In the genomic region with DNA sequence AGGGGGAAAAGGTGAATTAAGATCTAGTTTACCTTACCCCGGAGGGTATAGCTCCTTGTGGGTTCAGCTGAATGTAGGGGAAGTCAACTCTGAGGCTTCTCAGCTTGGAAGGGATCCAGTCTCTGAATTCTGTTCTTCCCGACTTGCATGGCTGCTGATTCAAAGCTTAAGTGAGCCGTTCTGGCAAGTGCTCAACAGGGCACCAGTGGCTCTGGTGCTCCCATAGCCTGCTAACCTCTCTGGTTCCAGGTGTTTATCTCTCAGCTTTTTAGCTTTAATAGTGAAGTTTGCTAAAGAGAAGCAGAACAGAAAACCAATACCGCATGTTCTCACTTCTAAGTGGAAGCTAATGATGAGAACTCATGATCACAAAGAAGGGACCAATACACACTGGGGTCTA, we compare ENCODE assay signal across 20 cellular contexts. TPM values are rescaled to one million over a fixed set of nuclear protein-coding genes. Genes with fewer than 3 reads are reported as not detected.
DNase-seq lines count a peak whose midpoint lies in the region; ATAC-seq and TF ChIP-seq lines count a peak whose summit lies in the region.
"Had no signal": no experiment of that assay in that cellular context is flagged by ENCODE, and none has a peak within 500 bp of the region (broad histone marks: within the 10 kb centered on the region; RNA-seq: fewer than 3 reads in every experiment).

No MANE protein-coding gene starts in this region.

- no peak for ATAC-seq in HG03280 (IDR thresholded peaks at IDR 0.05; ENCODE audit: unreplicated experiment)

- H3K27ac Mint-ChIP-seq in MCF 10A (ENCODE audit: low read depth, unreplicated experiment) = no peak overlapping the region

- TF ChIP-seq POLR2A in breast epithelium (IDR thresholded peaks at IDR 0.05) = no peak

- H3K4me3 ChIP-seq in breast epithelium = no peak overlapping the region
- no peak overlapping the region for H3K4me3 ChIP-seq in fibroblast of the aortic adventitia (ENCODE audit: low read depth, low read length)
- H3K4me3 ChIP-seq: BLaER1 treated with 17β-estradiol and CSF1 and Interleukin-3, amounts not matched to agents 10 nM and 100 nM had no signal

- POLR2A ChIA-PET in MCF 10A (lab: Yijun Ruan, JAX) = interaction anchor here (0.6 to 1.4 kb wide), 2 partner anchors 15 to 1084 kb away, joined by 3 read pairs; no protein-coding TSS in a partner anchor

- DNase-seq in MCF 10A (ENCODE audit: unreplicated experiment) = peak; percentile 27
- DNase-seq in breast epithelium (ENCODE audit: low spot score in 2 of 2) = no peak
- DNase-seq in RPMI7951 (ENCODE audit: low read depth) = peak; percentile 24
- peak; percentile 4 for DNase-seq in fibroblast of the aortic adventitia (ENCODE audit: low read depth)
- DNase-seq in NCI-H1105 (lab: John Stamatoyannopoulos, UW) = no peak
- no peak for DNase-seq in activated CD4-positive, CD25-positive, alpha-beta regulatory T cell (lab: John Stamatoyannopoulos, UW)
- DNase-seq in posterior vena cava (ENCODE audit: low spot score) = no peak
- DNase-seq: GF-D8, H7, IMR-90, Kasumi-1, MV-4-11, NCI-H1436, NCI-H2029, NCI-H524 treated with DMSO at 0.1 percent for 48 hours, SHP77, SK-N-SH had no signal

- TF ChIP-seq CTCF in MCF 10A (IDR thresholded peaks at IDR 0.05; ENCODE audit: unreplicated experiment) (no peak), breast epithelium (IDR thresholded peaks at IDR 0.05) (no peak), fibroblast of the aortic adventitia (IDR thresholded peaks at IDR 0.05; ENCODE audit: insufficient read depth, low read length) (no peak)

- no peaks in the 10 kb centered on the region for H3K36me3 Mint-ChIP-seq in MCF 10A (ENCODE audit: insufficient read depth, unreplicated experiment)

- no peaks in the 10 kb centered on the region for H3K4me1 Mint-ChIP-seq in MCF 10A (ENCODE audit: insufficient read depth, unreplicated experiment)

- BruUV-seq in MCF 10A (replicated peaks; lab: Mats Ljungman, UMichigan) = no TSS peak

- no peak overlapping the region for H3K27ac ChIP-seq in breast epithelium
- H3K27ac ChIP-seq: BLaER1 treated with 17β-estradiol and CSF1 and Interleukin-3, amounts not matched to agents 10 nM and 100 nM had no signal

- H3K27me3 ChIP-seq in breast epithelium = no peaks in the 10 kb centered on the region
- H3K27me3 ChIP-seq: BLaER1 treated with 17β-estradiol and CSF1 and Interleukin-3, amounts not matched to agents 10 nM and 100 nM had no signal

- intact Hi-C loops in MCF 10A (cut with micrococcal nuclease) (loop anchor here (10.0 kb wide), 1 partner anchor 349 kb away; a partner anchor contains a TSS), breast epithelium (cut with DNase I; ENCODE audit: low total_unique reads) (no loop called here), posterior vena cava (cut with DNase I) (no loop called here)

- H3K4me1 ChIP-seq in breast epithelium = no peaks in the 10 kb centered on the region
- H3K4me1 ChIP-seq: BLaER1 treated with 17β-estradiol and CSF1 and Interleukin-3, amounts not matched to agents 10 nM and 100 nM had no signal

- H3K36me3 ChIP-seq in breast epithelium = no peaks in the 10 kb centered on the region
- H3K36me3 ChIP-seq: BLaER1 treated with 17β-estradiol and CSF1 and Interleukin-3, amounts not matched to agents 10 nM and 100 nM had no signal

- H3K9me3 ChIP-seq in breast epithelium = no peaks in the 10 kb centered on the region
- H3K9me3 ChIP-seq: BLaER1 treated with 17β-estradiol and CSF1 and Interleukin-3, amounts not matched to agents 10 nM and 100 nM; SK-N-SH had no signal

- H3K4me3 Mint-ChIP-seq in MCF 10A (ENCODE audit: unreplicated experiment) = no peak overlapping the region

- CTCF ChIA-PET in MCF 10A (lab: Yijun Ruan, JAX) = interaction anchor here (0.5 to 2.2 kb wide), 6 partner anchors 9 to 435 kb away, joined by 3 to 5 read pairs (median 4); no protein-coding TSS in a partner anchor

- no peaks in the 10 kb centered on the region for H3K27me3 Mint-ChIP-seq in MCF 10A (ENCODE audit: insufficient read depth, unreplicated experiment)

- no peaks in the 10 kb centered on the region for H3K9me3 Mint-ChIP-seq in MCF 10A (ENCODE audit: unreplicated experiment)

RNA-seq across cellular contexts. Expression of a gene that starts 46.3 kb away (rescaled TPM):
- total RNA-seq in MCF 10A (2022) (not detected in 2 replicates), breast epithelium (10 to 100 TPM in 2 of 3 donors, under 1 TPM in 1; 0.64 to 20.9 (median 14.7) TPM), fibroblast of the aortic adventitia (ENCODE audit: low replicate concordance) (31.2 and 49.1 TPM in 2 replicates), posterior vena cava (10 to 100 TPM; 17.3 to 24.7 TPM)
- 7.2 and 9.3 TPM in 2 replicates for total RNA-seq in RPMI7951 (2014; rRNA removed; shearing (Covaris generic))
- total RNA-seq: HT1080 had no signal

Comparison
In these comparisons a context has a peak if more than half of its experiments do, and no peak if none do; other contexts are left out.
1. DNase-seq: peak in MCF 10A (single experiment), RPMI7951 (single experiment) and fibroblast of the aortic adventitia (single experiment); none in breast epithelium (0 of 2), NCI-H1105 (single experiment), activated CD4-positive, CD25-positive, alpha-beta regulatory T cell (0 of 4) and posterior vena cava (single experiment).